Comparison of ENCODE assay signal across 9 cellular contexts in genomic region chr19:8526345-8527062, GRCh38. TPM values are rescaled to one million over a fixed set of nuclear protein-coding genes. Genes with fewer than 3 reads are reported as not detected.
DNase-seq lines count a peak whose midpoint lies in the region; ATAC-seq and TF ChIP-seq lines count a peak whose summit lies in the region.
"Had no signal": no experiment of that assay in that cellular context is flagged by ENCODE, and none has a peak within 500 bp of the region (broad histone marks: within the 10 kb centered on the region; RNA-seq: fewer than 3 reads in every experiment).

No MANE protein-coding gene starts in this region.

- DNase-seq in AG09319 (ENCODE audit: extremely low read depth, low read depth), result peak; percentile 78
- DNase-seq in HuH-7.5 (ENCODE audit: low spot score), result peak; percentile 80
- peak; percentile 95 for DNase-seq in WTC11 (ENCODE audit: low spot score)
- DNase-seq in glutamatergic neuron, result peak; percentile 98
- DNase-seq in non-pigmented ciliary epithelial cell (ENCODE audit: low read depth), result peak; percentile 68
- DNase-seq in OCI-M2 (lab: John Stamatoyannopoulos, UW; ENCODE audit: unreplicated experiment), result no peak
- DNase-seq: naive B cell had no signal

- H3K36me3 Mint-ChIP-seq in WTC11, result peaks cover 3% of the 10 kb centered on the region; the same call in 1 of the 2 replicates
- peaks cover 13% of the 10 kb centered on the region for H3K36me3 Mint-ChIP-seq in glutamatergic neuron (ENCODE audit: unreplicated experiment)

- CTCF ChIA-PET in WTC11 (lab: Charles Lee), result interaction anchor here (0.6 to 4.0 kb wide), 11 partner anchors 12 to 500 kb away, joined by 3 to 88 read pairs (median 3); partner anchors contain the start of genes MYO1F, RAB11B and ZNF414

- H3K27ac Mint-ChIP-seq in WTC11, result no peak overlapping the region
- peak overlapping the region; percentile 79 for H3K27ac Mint-ChIP-seq in glutamatergic neuron (ENCODE audit: unreplicated experiment)

- H3K4me3 Mint-ChIP-seq in WTC11 (no peak overlapping the region), glutamatergic neuron (ENCODE audit: unreplicated experiment) (peak overlapping the region; percentile 96)

- ATAC-seq in WTC11, result peak; percentile 48
- no peak for ATAC-seq in HG02610 (IDR thresholded peaks at IDR 0.05; ENCODE audit: unreplicated experiment)
- no peak for ATAC-seq in GM19324 (IDR thresholded peaks at IDR 0.05; ENCODE audit: low FRiP score, unreplicated experiment)

- H3K9me3 Mint-ChIP-seq in WTC11 (no peaks in the 10 kb centered on the region), glutamatergic neuron (ENCODE audit: unreplicated experiment) (peaks cover 8% of the 10 kb centered on the region)
- H3K9me3 Mint-ChIP-seq: naive B cell had no signal

- H3K27me3 Mint-ChIP-seq in WTC11 (ENCODE audit: low read depth) (peaks cover 6% of the 10 kb centered on the region), glutamatergic neuron (ENCODE audit: unreplicated experiment) (peaks cover 22% of the 10 kb centered on the region)
- H3K27me3 Mint-ChIP-seq: naive B cell had no signal

- H3K4me1 Mint-ChIP-seq in WTC11 (peaks cover 19% of the 10 kb centered on the region), glutamatergic neuron (ENCODE audit: low read depth, unreplicated experiment) (no peaks in the 10 kb centered on the region)

- no peak for TF ChIP-seq CTCF in AG09319 (IDR thresholded peaks at IDR 0.05; ENCODE audit: low read depth, low read length)
- TF ChIP-seq CTCF in WTC11 (IDR thresholded peaks at IDR 0.05), result no peak
- TF ChIP-seq CTCF in glutamatergic neuron (IDR thresholded peaks at IDR 0.05; ENCODE audit: partially characterized antibody, unreplicated experiment), result no peak

- POLR2A ChIA-PET in WTC11 (lab: Charles Lee), result interaction anchor here (0.8 to 3.1 kb wide), 3 partner anchors 13 to 136 kb away, joined by 4 to 28 read pairs (median 5); partner anchors contain the start of genes HNRNPM, RAB11B and ZNF414

TF ChIP-seq in WTC11, 78 proteins besides CTCF, POLR2A, EP300 and RAD21 (continues in another document):
- TF ChIP-seq ZNF232 (CRISPR knock-in tag; IDR thresholded peaks at IDR 0.05) (peak; percentile 81; the same call in 1 of the 2 replicates), USF2 (CRISPR knock-in tag; IDR thresholded peaks at IDR 0.05) (no peak), FOXP4 (CRISPR knock-in tag; IDR thresholded peaks at IDR 0.05) (no peak), ZNF121 (CRISPR knock-in tag; IDR thresholded peaks at IDR 0.05) (no peak), ERG (CRISPR knock-in tag; IDR thresholded peaks at IDR 0.05) (no peak), CREM (CRISPR knock-in tag; IDR thresholded peaks at IDR 0.05) (no peak), AR (CRISPR knock-in tag; IDR thresholded peaks at IDR 0.05) (no peak), JAZF1 (CRISPR knock-in tag; IDR thresholded peaks at IDR 0.05) (no peak), TP53 (CRISPR knock-in tag; IDR thresholded peaks at IDR 0.05) (peak; percentile 37; the same call in 1 of the 2 replicates), FOXP1 (CRISPR knock-in tag; IDR thresholded peaks at IDR 0.05; ENCODE audit: borderline replicate concordance) (peak; percentile 60; the same call in 1 of the 2 replicates), TEAD1 (CRISPR knock-in tag; IDR thresholded peaks at IDR 0.05) (0 out of 2 replicates have a peak, but pooled peaks have one; percentile 19), MXD4 (CRISPR knock-in tag; IDR thresholded peaks at IDR 0.05; ENCODE audit: borderline replicate concordance) (no peak), CBFB (CRISPR knock-in tag; IDR thresholded peaks at IDR 0.05; ENCODE audit: low read depth) (no peak), NFE2L1 (CRISPR knock-in tag; IDR thresholded peaks at IDR 0.05) (peak; percentile 73; the same call in 1 of the 2 replicates), SP1 (CRISPR knock-in tag; conservative IDR thresholded peaks at IDR 0.05) (peak; percentile 33; the same call in 1 of the 2 replicates), MAX (CRISPR knock-in tag; IDR thresholded peaks at IDR 0.05) (peak; percentile 58; the same call in 1 of the 2 replicates), NR1H2 (CRISPR knock-in tag; IDR thresholded peaks at IDR 0.05) (no peak), ZNF219 (CRISPR knock-in tag; IDR thresholded peaks at IDR 0.05; ENCODE audit: borderline replicate concordance) (no peak), ZNF423 (CRISPR knock-in tag; IDR thresholded peaks at IDR 0.05) (no peak), ZNF425 (CRISPR knock-in tag; conservative IDR thresholded peaks at IDR 0.05) (no peak)

RNA-seq across cellular contexts. Expression of gene ZNF414, which starts 12.5 kb away (rescaled TPM):
- total RNA-seq in WTC11 (2021) (38.2 to 47.4 TPM (median 46.1 TPM) in 3 replicates), glutamatergic neuron (ENCODE audit: unreplicated experiment) (27.2 TPM)

RNA-seq across cellular contexts. Expression of gene PRAM1, which starts 24.1 kb away (rescaled TPM):
- total RNA-seq in WTC11 (2021) (0.46 to 1.1 TPM (median 0.66 TPM) in 3 replicates), glutamatergic neuron (ENCODE audit: unreplicated experiment) (0.49 TPM)

RNA-seq across cellular contexts. Expression of gene MYO1F, which starts 50.7 kb away (rescaled TPM):
- 2.8 to 3.3 TPM (median 3.2 TPM) in 3 replicates for total RNA-seq in WTC11 (2021)
- total RNA-seq in glutamatergic neuron (ENCODE audit: unreplicated experiment), result 0.10 TPM
